Comparison of ENCODE assay signal across 26 cellular contexts in the genomic region with DNA sequence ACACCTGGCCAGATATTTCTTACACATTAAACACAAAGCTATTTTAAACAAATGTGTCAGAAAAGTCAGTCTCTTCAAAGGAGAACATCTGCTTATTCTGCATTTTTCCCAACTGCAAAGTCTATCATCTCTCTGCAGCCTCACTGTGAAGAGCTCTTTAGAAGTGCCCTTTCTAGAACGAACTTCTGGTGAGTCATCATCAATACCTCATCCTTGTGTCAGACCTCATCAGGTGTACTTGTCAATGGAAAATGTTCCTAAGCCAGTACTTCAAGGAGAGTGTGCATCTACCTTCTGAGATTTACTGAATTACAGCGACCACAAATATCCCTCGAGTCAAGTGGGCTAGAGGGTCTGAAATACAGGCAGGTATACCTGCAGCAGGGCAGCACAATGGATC.
"Had no signal": no experiment of that assay in that cellular context is flagged by ENCODE, and none has a peak within 500 bp of the region (broad histone marks: within the 10 kb centered on the region; RNA-seq: fewer than 3 reads in every experiment).

No MANE protein-coding gene starts in this region.

- H2AFZ ChIP-seq: neural progenitor cell had no signal

- ATAC-seq: gastroesophageal sphincter; left cardiac atrium; lower lobe of right lung; natural killer cell treated with Interleukin-12 subunit alpha and Interleukin-12 subunit beta and Interleukin-15 and Interleukin-18, amount 100 ng/mL, for 72 hours had no signal

- H3K4me1 ChIP-seq: esophagus muscularis mucosa, gastroesophageal sphincter, left ventricle myocardium inferior, lower lobe of right lung, neural progenitor cell, right atrium auricular region, sigmoid colon, stomach, transverse colon had no signal

- H3K4me2 ChIP-seq: neural progenitor cell had no signal

- FAIRE-seq: keratinocyte had no signal

- H3K9me3 ChIP-seq: lower lobe of right lung, ovary, sigmoid colon, thoracic aorta, transverse colon had no signal

- H3K27ac ChIP-seq: coronary artery, esophagus muscularis mucosa, gastroesophageal sphincter, left ventricle myocardium inferior, lower lobe of right lung, neural progenitor cell, ovary, right atrium auricular region, sigmoid colon, skin epidermis, stomach, thoracic aorta, transverse colon had no signal

- H3K4me3 ChIP-seq: coronary artery, esophagus muscularis mucosa, gastroesophageal sphincter, left ventricle myocardium inferior, lower lobe of right lung, neural progenitor cell, ovary, right atrium auricular region, sigmoid colon, skin epidermis, stomach, thoracic aorta, transverse colon had no signal

- H3K27me3 ChIP-seq: esophagus muscularis mucosa, gastroesophageal sphincter, neural progenitor cell, ovary, right atrium auricular region, sigmoid colon, stomach, transverse colon had no signal

- H3K36me3 ChIP-seq: esophagus muscularis mucosa, gastroesophageal sphincter, left ventricle myocardium inferior, lower lobe of right lung, neural progenitor cell, ovary, right atrium auricular region, sigmoid colon, stomach, thoracic aorta, transverse colon had no signal

- DNase-seq: effector CD4-positive, alpha-beta T cell; endodermal cell; glutamatergic neuron; immature natural killer cell; left cardiac atrium; left ventricle myocardium inferior; lower lobe of right lung; mesenchymal stem cell; midbrain; nucleus accumbens; ovary; sigmoid colon; stimulated activated CD4-positive, alpha-beta T cell treated with anti-CD3 and anti-CD28 coated beads, Interleukin-12 subunit alpha, Interleukin-12 subunit beta, amount 100 ng/mL, for 4 hours; stimulated activated naive CD4-positive, alpha-beta T cell; stomach; substantia nigra; transverse colon had no signal

- H3K9ac ChIP-seq: neural progenitor cell had no signal
